11 cellular contexts compared by ENCODE assay signal in the genomic region with DNA sequence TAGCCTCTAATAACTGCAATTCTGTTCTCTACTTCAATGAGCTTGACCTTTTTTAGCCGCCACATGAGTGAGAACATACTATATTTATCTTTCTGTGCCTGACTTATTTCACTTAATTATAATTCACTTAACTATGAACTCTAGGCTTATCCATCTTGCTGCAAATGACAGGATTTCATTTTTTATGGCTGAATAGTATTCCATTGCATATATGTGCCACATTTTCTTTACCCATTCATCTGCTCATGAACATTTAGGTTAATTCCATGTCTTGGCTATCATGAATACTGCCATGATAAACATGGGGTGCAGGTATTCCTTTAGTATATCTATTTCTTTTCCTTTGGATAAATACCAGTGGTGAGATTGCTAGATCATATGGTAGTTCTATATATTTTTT.
"Had no signal": no experiment of that assay in that cellular context is flagged by ENCODE, and none has a peak within 500 bp of the region (broad histone marks: within the 10 kb centered on the region; RNA-seq: fewer than 3 reads in every experiment).

No MANE protein-coding gene starts in this region.

- H3K36me3 ChIP-seq: HAP-1 had no signal

- H3K27ac ChIP-seq: GM23248 had no signal

- H3K4me2 ChIP-seq: GM23338 had no signal

- H3K9me3 ChIP-seq: HAP-1 had no signal

- H3K4me3 Mint-ChIP-seq: GM23338, H9, HFFc6 had no signal

- H3K9me3 Mint-ChIP-seq: HFFc6 had no signal

- H3K4me3 ChIP-seq: GM23248, GM23338, HAP-1 had no signal

- H3K4me1 ChIP-seq: HAP-1 had no signal

- H3K9ac ChIP-seq: GM23248 had no signal

- H2AFZ ChIP-seq: GM23248, GM23338 had no signal

- ATAC-seq: GM23338, HCT116 had no signal

- FAIRE-seq: H1, H54 had no signal

- H3K27ac Mint-ChIP-seq: GM23338, H9 had no signal

- DNase-seq: GM23248, GOT3, H7, H9, HCEC 1CT, HFFc6 had no signal
